Comparison of ENCODE assay signal across 8 cellular contexts in the genomic region with DNA sequence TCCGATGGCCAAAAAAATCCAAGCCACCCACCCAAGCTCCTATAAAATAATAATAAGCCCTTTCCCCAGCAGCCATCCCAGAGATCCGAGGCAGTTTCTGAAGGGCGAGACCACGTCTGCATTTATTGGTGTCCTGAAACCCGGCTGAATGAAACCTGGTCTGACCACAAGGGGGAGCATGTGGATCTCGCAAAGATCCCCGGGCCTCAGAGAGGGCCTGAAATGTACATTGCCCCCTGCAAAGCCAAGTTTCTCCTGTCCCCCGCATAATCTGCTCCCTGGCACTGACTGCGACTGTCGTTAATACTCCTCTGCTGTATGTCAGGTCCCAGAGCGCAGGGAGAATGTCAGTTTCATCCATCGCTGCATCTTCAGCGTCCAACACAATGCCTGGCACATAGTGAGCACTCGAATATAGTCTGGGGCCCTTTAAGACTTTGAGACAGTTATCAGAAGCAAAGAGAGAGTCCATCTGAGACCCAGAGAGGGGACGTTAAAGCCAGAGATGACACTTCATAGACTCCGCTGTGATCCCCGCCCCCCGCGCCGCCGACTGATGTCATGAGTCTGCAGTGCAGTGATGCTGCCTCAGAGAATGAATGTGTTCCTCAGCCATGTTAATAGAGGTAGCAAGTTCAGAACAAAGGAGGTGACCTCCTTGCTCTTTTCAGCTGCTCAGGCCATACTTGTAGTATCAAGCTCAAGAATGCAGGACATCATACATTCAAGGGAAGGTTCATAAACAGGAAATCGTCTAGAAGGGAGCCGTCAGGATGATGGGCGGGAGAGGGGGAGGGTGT.
DNase-seq lines count a peak whose midpoint lies in the region; ATAC-seq and TF ChIP-seq lines count a peak whose summit lies in the region.

No MANE protein-coding gene starts in this region.

- in situ Hi-C loops in GM23248 (cut with MboI): loop anchor here (10.0 kb wide), 1 partner anchor 287 kb away; no protein-coding TSS in a partner anchor

- no peak for ATAC-seq in GM21447 (IDR thresholded peaks at IDR 0.05; ENCODE audit: unreplicated experiment)

- no peak overlapping the region for H3K4me3 Mint-ChIP-seq in activated CD4-positive, alpha-beta T cell treated with anti-CD3 and anti-CD28 coated beads, Interleukin-2, amount 10 ng/mL, durations not matched to agents 24 days and 14 days

- no peaks in the 10 kb centered on the region for H3K9me2 ChIP-seq in GM23248 (ENCODE audit: insufficient read depth)

- POLR2A ChIA-PET in AG04449 (lab: Yijun Ruan, JAX): no interaction called here

- H4K20me1 ChIP-seq in GM23248 (ENCODE audit: insufficient read depth): no peaks in the 10 kb centered on the region

- no peak for TF ChIP-seq POLR2A in lower leg skin (IDR thresholded peaks at IDR 0.05)

- intact Hi-C loops in activated CD4-positive, alpha-beta T cell treated with anti-CD3 and anti-CD28 coated beads, Interleukin-2, amount 10 ng/mL, durations not matched to agents 24 days and 14 days (cut with micrococcal nuclease): loop anchor here (1.0 to 5.0 kb wide), 3 partner anchors 69 to 292 kb away; no protein-coding TSS in a partner anchor
- intact Hi-C loops in lower leg skin (cut with DNase I; ENCODE audit: low total_unique reads): loop anchor here (2.0 kb wide), 1 partner anchor 293 kb away; no protein-coding TSS in a partner anchor

- no peak overlapping the region for H3K4me2 ChIP-seq in GM23248 (ENCODE audit: unreplicated experiment)

- H3K4me1 Mint-ChIP-seq in activated CD4-positive, alpha-beta T cell treated with anti-CD3 and anti-CD28 coated beads, Interleukin-2, amount 10 ng/mL, durations not matched to agents 24 days and 14 days: peaks cover 8% of the 10 kb centered on the region

- H3K4me1 ChIP-seq in GM23248 (ENCODE audit: insufficient read depth): no peaks in the 10 kb centered on the region

- DNase-seq in AG04449 (ENCODE audit: low read depth, low spot score) (no peak), GM23248 (peak; percentile 75), NCI-H510A treated with DMSO at 0.1 percent for 48 hours (lab: John Stamatoyannopoulos, UW) (peak; percentile 86), dedifferentiated amniotic fluid mesenchymal stem cell (ENCODE audit: extremely low spot score) (peak; percentile 62), lower leg skin (ENCODE audit: low spot score in 2 of 2) (peak; percentile 45 to 92)
- DNase-seq in activated CD4-positive, alpha-beta T cell treated with anti-CD3 and anti-CD28 coated beads, Interleukin-2, amount 10 ng/mL, durations not matched to agents 24 days and 14 days: peak; percentile 90
- peak; percentile 38 to 43 (median 41) for DNase-seq in stimulated activated CD4-positive, alpha-beta T cell treated with anti-CD3 and anti-CD28 coated beads, TNF-alpha, amount 100 ng/mL, for 4 hours (ENCODE audit: low read depth in 3 of 3)

- no peaks in the 10 kb centered on the region for H3K79me2 ChIP-seq in GM23248 (ENCODE audit: insufficient read depth)

- no peak overlapping the region for H3K9ac ChIP-seq in GM23248

- no peaks in the 10 kb centered on the region for H3K36me3 ChIP-seq in GM23248 (ENCODE audit: low read depth)

- CTCF ChIA-PET in AG04449 (lab: Yijun Ruan, JAX): interaction anchor here (0.6 to 7.0 kb wide), 40 partner anchors 9 to 467 kb away, joined by 3 to 87 read pairs (median 4); partner anchors contain the start of gene DDX31

- H3K27me3 ChIP-seq in GM23248 (replicated peaks; ENCODE audit: insufficient read depth): peaks cover 44% of the 10 kb centered on the region

- no peaks in the 10 kb centered on the region for H3K9me3 Mint-ChIP-seq in activated CD4-positive, alpha-beta T cell treated with anti-CD3 and anti-CD28 coated beads, Interleukin-2, amount 10 ng/mL, durations not matched to agents 24 days and 14 days

- no peak overlapping the region for H2AFZ ChIP-seq in GM23248

- TF ChIP-seq CTCF in AG04449 (IDR thresholded peaks at IDR 0.05; ENCODE audit: insufficient read depth, low read length, missing control alignments) (peak; percentile 83), lower leg skin (IDR thresholded peaks at IDR 0.05) (no peak)

- H3F3A ChIP-seq in GM23248 (ENCODE audit: insufficient read depth): no peaks in the 10 kb centered on the region

- H3K27ac ChIP-seq in GM23248: no peak overlapping the region

- H3K4me3 ChIP-seq in AG04449 (ENCODE audit: low read depth, low read length): no peak overlapping the region
- H3K4me3 ChIP-seq in GM23248: no peak overlapping the region
- H3K4me3 ChIP-seq in lower leg skin (ENCODE audit: low read depth, poor library complexity, severe bottlenecking): no peak overlapping the region

- H3K27me3 Mint-ChIP-seq in activated CD4-positive, alpha-beta T cell treated with anti-CD3 and anti-CD28 coated beads, Interleukin-2, amount 10 ng/mL, durations not matched to agents 24 days and 14 days: peaks cover 13% of the 10 kb centered on the region

- H3K27ac Mint-ChIP-seq in activated CD4-positive, alpha-beta T cell treated with anti-CD3 and anti-CD28 coated beads, Interleukin-2, amount 10 ng/mL, durations not matched to agents 24 days and 14 days: no peak overlapping the region

- no peaks in the 10 kb centered on the region for H3K9me3 ChIP-seq in GM23248 (ENCODE audit: low read depth)

- WGBS in GM23248 (ENCODE audit: low coverage in 1 of 2, low lambda C conversion rate in 2 of 2, missing lambda C conversion rate in 2 of 2), 2 experiments: 39 to 40% methylated on average over 24 of the region's 24 CpGs
- 43 to 49% methylated on average over 21 to 24 of the region's 24 CpGs for WGBS in lower leg skin, 2 donors

- no peaks in the 10 kb centered on the region for H3K36me3 Mint-ChIP-seq in activated CD4-positive, alpha-beta T cell treated with anti-CD3 and anti-CD28 coated beads, Interleukin-2, amount 10 ng/mL, durations not matched to agents 24 days and 14 days (ENCODE audit: low read depth)
